3 cellular contexts compared by ENCODE assay signal in genomic region chr12:115075552-115076170, GRCh38.
TF ChIP-seq lines count a peak whose summit lies in the region.

No MANE protein-coding gene starts in this region.

TF ChIP-seq in A549, 52 proteins besides CTCF, POLR2A, EP300 and RAD21:
- no peak for TF ChIP-seq CHD2 (IDR thresholded peaks at IDR 0.05; ENCODE audit: low read length, partially characterized antibody)
- peak; percentile 81 for TF ChIP-seq MAFK (IDR thresholded peaks at IDR 0.05; ENCODE audit: partially characterized antibody)
- peak; percentile 86 for TF ChIP-seq USF2 (IDR thresholded peaks at IDR 0.05)

TF ChIP-seq in GM23338, 12 proteins besides CTCF, POLR2A, EP300 and RAD21:
- TF ChIP-seq EZH2 (IDR thresholded peaks at IDR 0.05; ENCODE audit: low read depth, unreplicated experiment) (no peak), ZNF462 (CRISPR knock-in tag; IDR thresholded peaks at IDR 0.05) (no peak), NANOG (IDR thresholded peaks at IDR 0.05; ENCODE audit: borderline replicate concordance) (no peak)
TF ChIP-seq in GM23338: peak in this region for 0.

TF ChIP-seq in H1, 55 proteins besides CTCF, POLR2A, EP300 and RAD21:
- TF ChIP-seq TCF12 (IDR thresholded peaks at IDR 0.05; ENCODE audit: low read depth, low read length) (no peak), HDAC2 (IDR thresholded peaks at IDR 0.05; ENCODE audit: borderline replicate concordance in 1 of 2, low read depth in 2 of 2, low read length in 2 of 2) (no peak), RNF2 (IDR thresholded peaks at IDR 0.05; ENCODE audit: borderline replicate concordance, low read depth, low read length, missing control alignments, poor library complexity, severe bottlenecking) (no peak), PHF8 (conservative IDR thresholded peaks at IDR 0.05; ENCODE audit: low read depth, low read length) (no peak), MAFK (IDR thresholded peaks at IDR 0.05; ENCODE audit: low read depth, low read length) (no peak), USF2 (IDR thresholded peaks at IDR 0.05; ENCODE audit: low read length) (peak; percentile 27; the same call in 1 of the 2 replicates), BCL11A (IDR thresholded peaks at IDR 0.05; ENCODE audit: low read depth in 2 of 2, low read length in 2 of 2) (no peak)
